ENCODE assay signal across 10 cellular contexts in genomic region chr13:36965767-36966166, GRCh38. TPM values are rescaled to one million over a fixed set of nuclear protein-coding genes. Genes with fewer than 3 reads are reported as not detected.
DNase-seq lines count a peak whose midpoint lies in the region; ATAC-seq and TF ChIP-seq lines count a peak whose summit lies in the region.
"Had no signal": no experiment of that assay in that cellular context is flagged by ENCODE, and none has a peak within 500 bp of the region (broad histone marks: within the 10 kb centered on the region; RNA-seq: fewer than 3 reads in every experiment).

No MANE protein-coding gene starts in this region.

- H3K27me3 ChIP-seq in AG04450 (ENCODE audit: control insufficient read depth, insufficient read depth, low read length) (no peaks in the 10 kb centered on the region), tibial artery (no peaks in the 10 kb centered on the region)

- no peak overlapping the region for H3K27ac ChIP-seq in AG04450 (ENCODE audit: low read depth, low read length)
- H3K27ac ChIP-seq in tibial artery, result no peak overlapping the region
- H3K27ac ChIP-seq: psoas muscle had no signal

- no peak for TF ChIP-seq CTCF in AG04450 (IDR thresholded peaks at IDR 0.05; ENCODE audit: low read depth, low read length)
- TF ChIP-seq CTCF in tibial artery (IDR thresholded peaks at IDR 0.05), result no peak

- H3K27me3 Mint-ChIP-seq in activated T-helper 17 cell treated with anti-CD3 and anti-CD28 coated beads, Interleukin-2, amount 50 U/mL, for 72 hours, result no peaks in the 10 kb centered on the region

- H3K4me3 ChIP-seq in AG04450 (ENCODE audit: low read depth, low read length) (no peak overlapping the region), tibial artery (no peak overlapping the region)
- H3K4me3 ChIP-seq: psoas muscle had no signal

- POLR2A ChIA-PET in AG04450 (lab: Yijun Ruan, JAX), result no interaction called here

- no peaks in the 10 kb centered on the region for H3K9me3 Mint-ChIP-seq in activated T-helper 17 cell treated with anti-CD3 and anti-CD28 coated beads, Interleukin-2, amount 50 U/mL, for 72 hours

- peak overlapping the region; percentile 17 for H3K4me3 Mint-ChIP-seq in activated T-helper 17 cell treated with anti-CD3 and anti-CD28 coated beads, Interleukin-2, amount 50 U/mL, for 72 hours

- H3K36me3 Mint-ChIP-seq in activated T-helper 17 cell treated with anti-CD3 and anti-CD28 coated beads, Interleukin-2, amount 50 U/mL, for 72 hours (ENCODE audit: low read depth), result peaks cover 87% of the 10 kb centered on the region

- CTCF ChIA-PET in AG04450 (lab: Charles Lee), result interaction anchor here (1.2 to 2.7 kb wide), 2 partner anchors 15 to 107 kb away, joined by 4 to 20 read pairs; no protein-coding TSS in a partner anchor

- no peaks in the 10 kb centered on the region for H3K9me3 ChIP-seq in AG04450 (ENCODE audit: control insufficient read depth, insufficient read depth, low read length)
- H3K9me3 ChIP-seq in tibial artery, result no peaks in the 10 kb centered on the region
- H3K9me3 ChIP-seq: psoas muscle had no signal

- intact Hi-C loops in tibial artery (cut with DNase I; ENCODE audit: low total_unique reads), result no loop called here

- peaks cover 11% of the 10 kb centered on the region for H3K4me1 Mint-ChIP-seq in activated T-helper 17 cell treated with anti-CD3 and anti-CD28 coated beads, Interleukin-2, amount 50 U/mL, for 72 hours

- DNase-seq in AG04450 (ENCODE audit: low read depth, low spot score) (peak; percentile 33), HK-2 (ENCODE audit: unreplicated experiment) (peak; percentile 18), iris pigment epithelial cell (ENCODE audit: low read depth) (peak; percentile 98), KG1 (lab: John Stamatoyannopoulos, UW) (no peak), DMS114 treated with DMSO at 0.1 percent for 48 hours (lab: John Stamatoyannopoulos, UW; ENCODE audit: unreplicated experiment) (no peak), tibial artery (no peak)
- DNase-seq: NCI-H2171, psoas muscle had no signal

- peaks cover 27 to 48% (median 42%) of the 10 kb centered on the region in 3 donors for H3K36me3 ChIP-seq in tibial artery

- peak overlapping the region; percentile 86 for H3K27ac Mint-ChIP-seq in activated T-helper 17 cell treated with anti-CD3 and anti-CD28 coated beads, Interleukin-2, amount 50 U/mL, for 72 hours

- peak; percentile 99 for ATAC-seq in activated T-helper 17 cell treated with anti-CD3 and anti-CD28 coated beads, Interleukin-2, amount 50 U/mL, for 72 hours (replicated peaks)
- no peak for ATAC-seq in HG02610 (IDR thresholded peaks at IDR 0.05; ENCODE audit: unreplicated experiment)
- ATAC-seq: psoas muscle had no signal

- no peaks in the 10 kb centered on the region for H3K4me1 ChIP-seq in tibial artery
- H3K4me1 ChIP-seq: psoas muscle had no signal

RNA-seq across cellular contexts. Expression of gene ALG5, which starts 33.4 kb away (rescaled TPM):
- polyA plus RNA-seq in AG04450 (2011; rRNA removed), result 36.4 and 51.6 TPM in 2 replicates
- polyA minus RNA-seq in AG04450 (2011; rRNA and poly(A)+ RNA removed), result 8.2 and 13.6 TPM in 2 replicates
- total RNA-seq in activated T-helper 17 cell treated with anti-CD3 and anti-CD28 coated beads, Interleukin-2, amount 50 U/mL, for 72 hours, result 10 to 100 TPM; 19.5 to 30.1 TPM

RNA-seq across cellular contexts. Expression of gene EXOSC8, which starts 34.8 kb away (rescaled TPM):
- 24.9 and 34.5 TPM in 2 replicates for polyA plus RNA-seq in AG04450 (2011; rRNA removed)
- polyA minus RNA-seq in AG04450 (2011; rRNA and poly(A)+ RNA removed), result 6.1 and 12.1 TPM in 2 replicates
- total RNA-seq in activated T-helper 17 cell treated with anti-CD3 and anti-CD28 coated beads, Interleukin-2, amount 50 U/mL, for 72 hours, result 100 to 1,000 TPM in 1 of 2 donors, 10 to 100 TPM in 1; 77.3 to 118 TPM

RNA-seq across cellular contexts. Expression of gene SMAD9, which starts 45.7 kb away (rescaled TPM):
- 4.7 and 5.3 TPM in 2 replicates for polyA plus RNA-seq in AG04450 (2011; rRNA removed)
- polyA minus RNA-seq in AG04450 (2011; rRNA and poly(A)+ RNA removed), result 5.3 and 5.6 TPM in 2 replicates
- under 1 TPM in 1 of 2 donors, not detected in 1; 0.42 TPM for total RNA-seq in activated T-helper 17 cell treated with anti-CD3 and anti-CD28 coated beads, Interleukin-2, amount 50 U/mL, for 72 hours

Comparison
In these comparisons a context has a peak if more than half of its experiments do, and no peak if none do; other contexts are left out.
1. DNase-seq: peak in AG04450 (single experiment), HK-2 (single experiment) and iris pigment epithelial cell (single experiment); none in KG1 (single experiment), DMS114 treated with DMSO at 0.1 percent for 48 hours (single experiment) and tibial artery (0 of 2).